1 cellular context compared by ENCODE assay signal in genomic region chr14:103384450-103385152, GRCh38.
TF ChIP-seq lines count a peak whose summit lies in the region.

No MANE protein-coding gene starts in this region.

TF ChIP-seq in IMR-90, 13 proteins besides CTCF, POLR2A, EP300 and RAD21 (continued from another document):
- TF ChIP-seq CHD1 (IDR thresholded peaks at IDR 0.05; ENCODE audit: low read depth, low read length) = no peak
